In genomic region chr1:107817909-107818308, GRCh38 we compare ENCODE assay signal across 31 cellular contexts.
"Had no signal": no experiment of that assay in that cellular context is flagged by ENCODE, and none has a peak within 500 bp of the region (broad histone marks: within the 10 kb centered on the region; RNA-seq: fewer than 3 reads in every experiment).

No MANE protein-coding gene starts in this region.

- H3K36me3 Mint-ChIP-seq: mesothelial cell of epicardium, type B pancreatic cell had no signal

- H3K27me3 ChIP-seq: pancreas, sigmoid colon, uterus had no signal

- H3K4me3 Mint-ChIP-seq: activated CD4-positive, alpha-beta memory T cell treated with anti-CD3 and anti-CD28 coated beads for 36 hours; activated CD4-positive, alpha-beta T cell treated with anti-CD3 and anti-CD28 coated beads, Interleukin-2, amount 10 ng/mL, durations not matched to agents 24 days and 14 days; activated naive CD4-positive, alpha-beta T cell treated with anti-CD3 and anti-CD28 coated beads, Interleukin-2, amount 10 ng/mL, durations not matched to agents 7 days and 5 days; mesothelial cell of epicardium; neural crest cell; stimulated activated effector memory CD8-positive, alpha-beta T cell treated with anti-CD3 and anti-CD28 coated beads, Interleukin-12 subunit alpha, Interleukin-12 subunit beta, amount 100 ng/mL, for 72 hours; stimulated activated naive CD8-positive, alpha-beta T cell treated with anti-CD3 and anti-CD28 coated beads, Interleukin-15, amount 100 ng/mL, for 72 hours; type B pancreatic cell had no signal

- DNase-seq: activated CD4-positive, alpha-beta memory T cell treated with anti-CD3 and anti-CD28 coated beads for 36 hours; activated CD4-positive, alpha-beta T cell treated with anti-CD3 and anti-CD28 coated beads, Interleukin-2, amount 10 ng/mL, durations not matched to agents 24 days and 14 days; activated CD4-positive, CD25-positive, alpha-beta regulatory T cell treated with anti-CD3 and anti-CD28 coated beads, Interleukin-2, amount 50 U/mL, for 72 hours; activated CD8-positive, alpha-beta memory T cell treated with anti-CD3 and anti-CD28 coated beads, Interleukin-2, amount 50 U/mL, for 4 hours; activated gamma-delta T cell; activated naive CD4-positive, alpha-beta T cell treated with anti-CD3 and anti-CD28 coated beads, Interleukin-2, amount 10 ng/mL, durations not matched to agents 7 days and 5 days; activated T-cell treated with anti-CD3 and anti-CD28 coated beads, Interleukin-2, amount 50 U/mL, for 1 hour; amygdala; central memory CD4-positive, alpha-beta T cell; effector CD8-positive, alpha-beta T cell; head of caudate nucleus; hypothalamus; immature natural killer cell; left colon; naive B cell; nucleus accumbens; pancreas; retina; sigmoid colon; small intestine; stimulated activated CD4-positive, alpha-beta T cell treated with anti-CD3 and anti-CD28 coated beads, Interleukin-4, amount 100 ng/mL, for 24 hours; stimulated activated naive CD8-positive, alpha-beta T cell treated with anti-CD3 and anti-CD28 coated beads, Interleukin-15, amount 100 ng/mL, for 72 hours; substantia nigra; T1000; uterus; WERI-Rb-1 had no signal

- H3K27ac Mint-ChIP-seq: activated CD4-positive, alpha-beta memory T cell treated with anti-CD3 and anti-CD28 coated beads for 36 hours; activated naive CD4-positive, alpha-beta T cell treated with anti-CD3 and anti-CD28 coated beads, Interleukin-2, amount 10 ng/mL, durations not matched to agents 7 days and 5 days; mesothelial cell of epicardium; stimulated activated effector memory CD8-positive, alpha-beta T cell treated with anti-CD3 and anti-CD28 coated beads, Interleukin-12 subunit alpha, Interleukin-12 subunit beta, amount 100 ng/mL, for 72 hours; stimulated activated naive CD8-positive, alpha-beta T cell treated with anti-CD3 and anti-CD28 coated beads, Interleukin-15, amount 100 ng/mL, for 72 hours; type B pancreatic cell had no signal

- H3K27me3 Mint-ChIP-seq: activated CD4-positive, alpha-beta memory T cell treated with anti-CD3 and anti-CD28 coated beads for 36 hours; activated CD4-positive, alpha-beta T cell treated with anti-CD3 and anti-CD28 coated beads, Interleukin-2, amount 10 ng/mL, durations not matched to agents 24 days and 14 days; naive B cell; stimulated activated naive CD8-positive, alpha-beta T cell treated with anti-CD3 and anti-CD28 coated beads, Interleukin-15, amount 100 ng/mL, for 72 hours; type B pancreatic cell had no signal

- ATAC-seq: left colon; pancreas; stimulated activated effector memory CD8-positive, alpha-beta T cell treated with anti-CD3 and anti-CD28 coated beads, Interleukin-12 subunit alpha, Interleukin-12 subunit beta, amount 100 ng/mL, for 72 hours; stimulated activated naive CD8-positive, alpha-beta T cell treated with anti-CD3 and anti-CD28 coated beads, Interleukin-15, amount 100 ng/mL, for 72 hours had no signal

- H3K4me3 ChIP-seq: pancreas, prostate gland, sigmoid colon, uterus had no signal

- H3K9me3 Mint-ChIP-seq: type B pancreatic cell had no signal

- H3K4me1 ChIP-seq: pancreas, prostate gland, sigmoid colon, uterus had no signal

- H3K4me1 Mint-ChIP-seq: mesothelial cell of epicardium, neural crest cell had no signal

- H3K27ac ChIP-seq: pancreas, prostate gland, sigmoid colon, uterus, WERI-Rb-1 had no signal
